ENCODE assay signal across 18 cellular contexts in genomic region chr3:139117883-139118760, GRCh38.
DNase-seq lines count a peak whose midpoint lies in the region; ATAC-seq and TF ChIP-seq lines count a peak whose summit lies in the region.
"Had no signal": no experiment of that assay in that cellular context is flagged by ENCODE, and none has a peak within 500 bp of the region (broad histone marks: within the 10 kb centered on the region; RNA-seq: fewer than 3 reads in every experiment).

No MANE protein-coding gene starts in this region.

- DNase-seq in right atrium auricular region (ENCODE audit: low spot score) (peak; percentile 49), left ventricle myocardium superior (no peak), neural progenitor cell (ENCODE audit: low spot score) (no peak), vagina (ENCODE audit: extremely low spot score in 2 of 2) (peak; percentile 77 to 85), erythroblast (lab: John Stamatoyannopoulos, UW) (no peak)
- DNase-seq: DND-41, H7, NCI-H1417, NCI-H187, NCI-H345, NCI-H524 treated with DMSO at 0.1 percent for 48 hours, SIG-M5 had no signal

- intact Hi-C loops in left ventricle myocardium superior (cut with micrococcal nuclease): no loop called here
- intact Hi-C loops in vagina (cut with DNase I): no loop called here

- H3K27me3 Mint-ChIP-seq in neural progenitor cell (ENCODE audit: insufficient read depth, low read depth): peaks cover 7% of the 10 kb centered on the region

- H3K9me3 ChIP-seq in right atrium auricular region (no peaks in the 10 kb centered on the region), neural progenitor cell (ENCODE audit: low read depth) (no peaks in the 10 kb centered on the region), vagina (no peaks in the 10 kb centered on the region)

- ATAC-seq in left ventricle myocardium superior (no peak), GM18511 (IDR thresholded peaks at IDR 0.05; ENCODE audit: unreplicated experiment) (no peak), GM21619 (IDR thresholded peaks at IDR 0.05; ENCODE audit: unreplicated experiment) (no peak)

- H3K4me3 ChIP-seq in right atrium auricular region: no peak overlapping the region
- H3K4me3 ChIP-seq in neural progenitor cell: no peak overlapping the region
- no peak overlapping the region for H3K4me3 ChIP-seq in vagina

- H3K4me3 Mint-ChIP-seq in neural progenitor cell: no peak overlapping the region
- H3K4me3 Mint-ChIP-seq: CD14-positive monocyte had no signal

- H3F3A ChIP-seq in neural progenitor cell (ENCODE audit: low read depth): peaks cover 6% of the 10 kb centered on the region

- H3K79me2 ChIP-seq in neural progenitor cell (ENCODE audit: low read depth): no peaks in the 10 kb centered on the region

- H3K36me3 ChIP-seq in right atrium auricular region (no peaks in the 10 kb centered on the region), neural progenitor cell (no peaks in the 10 kb centered on the region), vagina (no peaks in the 10 kb centered on the region)

- H3K4me2 ChIP-seq in neural progenitor cell: no peak overlapping the region
- H3K4me2 ChIP-seq: KMS-11 had no signal

- TF ChIP-seq POLR2A in vagina (IDR thresholded peaks at IDR 0.05) (no peak), erythroblast (IDR thresholded peaks at IDR 0.05; ENCODE audit: low read length) (no peak)

- H3K27ac ChIP-seq in right atrium auricular region: no peak overlapping the region
- H3K27ac ChIP-seq in VCaP: peak overlapping the region; percentile 93
- H3K27ac ChIP-seq in neural progenitor cell: no peak overlapping the region
- no peak overlapping the region for H3K27ac ChIP-seq in vagina
- H3K27ac ChIP-seq: KMS-11, RWPE1 had no signal

- no peaks in the 10 kb centered on the region for H3K36me3 Mint-ChIP-seq in neural progenitor cell
- H3K36me3 Mint-ChIP-seq: CD14-positive monocyte had no signal

- H3K9ac ChIP-seq in neural progenitor cell: no peak overlapping the region
- H3K9ac ChIP-seq: KMS-11 had no signal

- H3K27me3 ChIP-seq in right atrium auricular region (no peaks in the 10 kb centered on the region), neural progenitor cell (peaks cover 8% of the 10 kb centered on the region), vagina (no peaks in the 10 kb centered on the region)

- TF ChIP-seq CTCF in right atrium auricular region (IDR thresholded peaks at IDR 0.05) (no peak), VCaP (conservative IDR thresholded peaks at IDR 0.05) (no peak), neural progenitor cell (IDR thresholded peaks at IDR 0.05) (no peak), vagina (IDR thresholded peaks at IDR 0.05) (no peak)

- peak overlapping the region; percentile 81 for H3K27ac Mint-ChIP-seq in neural progenitor cell
- H3K27ac Mint-ChIP-seq: CD14-positive monocyte had no signal

- H3K4me1 ChIP-seq in right atrium auricular region (peaks cover 0 to 10% of the 10 kb centered on the region in 2 donors), neural progenitor cell (no peaks in the 10 kb centered on the region), vagina (peaks cover 4% of the 10 kb centered on the region)

- peaks cover 31% of the 10 kb centered on the region for H3K4me1 Mint-ChIP-seq in neural progenitor cell

- H4K20me1 ChIP-seq in neural progenitor cell (ENCODE audit: low read depth): no peaks in the 10 kb centered on the region

- no peaks in the 10 kb centered on the region for H3K9me3 Mint-ChIP-seq in neural progenitor cell
- H3K9me3 Mint-ChIP-seq: CD14-positive monocyte had no signal

- H2AFZ ChIP-seq in neural progenitor cell (replicated peaks): no peak overlapping the region

Comparison
In these comparisons a context has a peak if more than half of its experiments do, and no peak if none do; other contexts are left out.
1. DNase-seq: peak in right atrium auricular region (single experiment) and vagina (2 of 2); none in left ventricle myocardium superior (single experiment), neural progenitor cell (single experiment) and erythroblast (0 of 2).